ENCODE assay signal across 14 cellular contexts in genomic region chr14:63764620-63765139, GRCh38. TPM values are rescaled to one million over a fixed set of nuclear protein-coding genes. Genes with fewer than 3 reads are reported as not detected.
A peak's percentile ranks its signal among the peaks of the same experiment; 100 is the strongest.
DNase-seq lines count a peak whose midpoint lies in the region; ATAC-seq, FAIRE-seq and TF ChIP-seq lines count a peak whose summit lies in the region.
"Had no signal": no experiment of that assay in that cellular context is flagged by ENCODE, and none has a peak within 500 bp of the region (broad histone marks: within the 10 kb centered on the region; RNA-seq: fewer than 3 reads in every experiment).

No MANE protein-coding gene starts in this region.

- H3K79me1 ChIP-seq in H9 (ENCODE audit: insufficient read depth, low read depth, low read length, poor library complexity, severe bottlenecking) (no peaks in the 10 kb centered on the region), IMR-90 (ENCODE audit: low read depth in 1 of 2, low read length in 2 of 2) (no peaks in the 10 kb centered on the region)

- no peak overlapping the region for H2AK9ac ChIP-seq in IMR-90 (replicated peaks; ENCODE audit: low read depth, low read length, poor library complexity)

- H3K27me3 ChIP-seq in H9 (ENCODE audit: insufficient read depth, low read length): no peaks in the 10 kb centered on the region
- H3K27me3 ChIP-seq in IMR-90 (ENCODE audit: control insufficient read depth, insufficient read depth, low read length): no peaks in the 10 kb centered on the region; the same call in 1 of the 2 replicates
- H3K27me3 ChIP-seq in small intestine (ENCODE audit: control insufficient read depth in 2 of 2, insufficient read depth in 2 of 2, low read length in 2 of 2): no peaks in the 10 kb centered on the region
- H3K27me3 ChIP-seq: BLaER1 treated with 17β-estradiol and CSF1 and Interleukin-3, amounts not matched to agents 10 nM and 100 nM had no signal

- no peaks in the 10 kb centered on the region; a peak in 1 of 7 replicates for H3K36me3 Mint-ChIP-seq in H9 (ENCODE audit: insufficient read depth in 1 of 3, low read depth in 3 of 3)
- H3K36me3 Mint-ChIP-seq in nephron progenitor cell (ENCODE audit: low read depth): no peaks in the 10 kb centered on the region
- H3K36me3 Mint-ChIP-seq in stimulated activated memory B cell treated with anti-CD40 and anti-IgM and Interleukin-4, amounts not matched to agents 10 μg/mL and 1 μg/mL and 100 μg/mL, for 72 hours: no peaks in the 10 kb centered on the region
- H3K36me3 Mint-ChIP-seq: CD8-positive, alpha-beta T cell had no signal

- H3K23ac ChIP-seq in H9 (ENCODE audit: insufficient read length, low read depth, low read length) (no peak overlapping the region), IMR-90 (ENCODE audit: low read depth, low read length) (no peak overlapping the region)

- H3K4me1 ChIP-seq in H9 (ENCODE audit: insufficient read depth, low read length) (no peaks in the 10 kb centered on the region), IMR-90 (ENCODE audit: control insufficient read depth, insufficient read depth, low read length) (no peaks in the 10 kb centered on the region), small intestine (ENCODE audit: control insufficient read depth in 2 of 2, insufficient read depth in 1 of 2, low read depth in 1 of 2, low read length in 1 of 2) (no peaks in the 10 kb centered on the region)

- H3K4me2 ChIP-seq in H9 (ENCODE audit: insufficient read depth, insufficient read length, low read length) (no peak overlapping the region), IMR-90 (ENCODE audit: low read depth, low read length) (no peak overlapping the region)
- H3K4me2 ChIP-seq: BLaER1 treated with 17β-estradiol and CSF1 and Interleukin-3, amounts not matched to agents 10 nM and 100 nM had no signal

- H2BK15ac ChIP-seq in H9 (ENCODE audit: low read depth, low read length) (no peak overlapping the region), IMR-90 (ENCODE audit: low read depth, low read length) (no peak overlapping the region)

- no peak for TF ChIP-seq POLR2A in IMR-90 (IDR thresholded peaks at IDR 0.05; ENCODE audit: low read depth, low read length)

- H2BK5ac ChIP-seq in H9 (ENCODE audit: insufficient read length, low read length): no peak overlapping the region
- no peak overlapping the region for H2BK5ac ChIP-seq in IMR-90 (ENCODE audit: low read depth, low read length, poor library complexity, severe bottlenecking)

- H3K14ac ChIP-seq in H9 (ENCODE audit: insufficient read depth, low read length): no peak overlapping the region
- no peak overlapping the region for H3K14ac ChIP-seq in IMR-90 (replicated peaks; ENCODE audit: low read depth, low read length)

- H3K27me3 Mint-ChIP-seq in H9 (ENCODE audit: low read depth) (no peaks in the 10 kb centered on the region), nephron progenitor cell (ENCODE audit: low read depth, poor library complexity) (peaks cover 3% of the 10 kb centered on the region)
- no peaks in the 10 kb centered on the region for H3K27me3 Mint-ChIP-seq in stimulated activated memory B cell treated with anti-CD40 and anti-IgM and Interleukin-4, amounts not matched to agents 10 μg/mL and 1 μg/mL and 100 μg/mL, for 72 hours
- H3K27me3 Mint-ChIP-seq: B cell had no signal

- peak overlapping the region; percentile 14 to 34 (median 32); a peak in 1 of 7 replicates for H3K27ac Mint-ChIP-seq in H9
- peak overlapping the region; percentile 39 for H3K27ac Mint-ChIP-seq in nephron progenitor cell
- peak overlapping the region; percentile 7 for H3K27ac Mint-ChIP-seq in stimulated activated memory B cell treated with anti-CD40 and anti-IgM and Interleukin-4, amounts not matched to agents 10 μg/mL and 1 μg/mL and 100 μg/mL, for 72 hours
- H3K27ac Mint-ChIP-seq: B cell; CD8-positive, alpha-beta T cell had no signal

- no peak overlapping the region for H3T11ph ChIP-seq in H9 (ENCODE audit: low read length)

- no CpG with 5 or more reads among the region's 6 CpGs for WGBS in H9 (ENCODE audit: extremely low coverage, insufficient read length, low lambda C conversion rate)
- WGBS in IMR-90 (ENCODE audit: extremely low coverage in 2 of 2, insufficient read length in 1 of 2), 2 experiments: no CpG with 5 or more reads among the region's 6 CpGs
- 90 to 93% (median 92%) methylated on average over 6 of the region's 6 CpGs for WGBS in small intestine, 3 donors

- H3K4me3 ChIP-seq in IMR-90 (ENCODE audit: insufficient read depth, low read depth, low read length): no peak overlapping the region
- no peak overlapping the region for H3K4me3 ChIP-seq in small intestine (ENCODE audit: low read depth in 1 of 2, low read length in 2 of 2)
- H3K4me3 ChIP-seq: BLaER1 treated with 17β-estradiol and CSF1 and Interleukin-3, amounts not matched to agents 10 nM and 100 nM had no signal

- H3K9me1 ChIP-seq in IMR-90 (ENCODE audit: insufficient read depth, low read length): no peaks in the 10 kb centered on the region

- H4K8ac ChIP-seq in H9 (replicated peaks; ENCODE audit: insufficient read length, low read depth, low read length) (no peak overlapping the region), IMR-90 (ENCODE audit: low read depth in 2 of 2, low read length in 2 of 2) (no peak overlapping the region)

- FAIRE-seq in small intestine (lab: Jason Lieb, UNC): no peak
- FAIRE-seq: G401.6, GM12891, GM19239 had no signal

- H3K18ac ChIP-seq in H9 (ENCODE audit: insufficient read length, low read depth, low read length) (no peak overlapping the region), IMR-90 (ENCODE audit: low read depth, low read length) (no peak overlapping the region)

- H2AFZ ChIP-seq in H9 (ENCODE audit: low read length): no peak overlapping the region
- H2AFZ ChIP-seq in IMR-90 (replicated peaks; ENCODE audit: low read length, poor library complexity): peak overlapping the region; percentile 4

- H2BK12ac ChIP-seq in H9 (ENCODE audit: insufficient read length, low read depth, low read length): no peak overlapping the region

- H4K5ac ChIP-seq in H9 (ENCODE audit: insufficient read length, low read depth, low read length): no peak overlapping the region
- no peak overlapping the region for H4K5ac ChIP-seq in IMR-90 (ENCODE audit: low read depth, low read length)

- no peaks in the 10 kb centered on the region for H3K23me2 ChIP-seq in H9 (ENCODE audit: insufficient read length, low read depth, low read length, poor library complexity, severe bottlenecking)

- H3K79me2 ChIP-seq in H9 (ENCODE audit: insufficient read depth, low read length): no peaks in the 10 kb centered on the region

- H4K20me1 ChIP-seq in H9 (ENCODE audit: control insufficient read depth, insufficient read depth, insufficient read length) (no peaks in the 10 kb centered on the region), IMR-90 (ENCODE audit: insufficient read depth, low read length) (no peaks in the 10 kb centered on the region)
- H4K20me1 ChIP-seq: BLaER1 treated with 17β-estradiol and CSF1 and Interleukin-3, amounts not matched to agents 10 nM and 100 nM had no signal

- H3K56ac ChIP-seq in H9 (ENCODE audit: insufficient read length, low read depth, low read length): no peak overlapping the region
- no peak overlapping the region for H3K56ac ChIP-seq in IMR-90 (ENCODE audit: extremely low read depth, insufficient read depth, low read length)

- H3K4ac ChIP-seq in H9 (ENCODE audit: low read depth, low read length) (no peak overlapping the region), IMR-90 (ENCODE audit: low read depth, low read length) (no peak overlapping the region)

- DNase-seq in H9 (no peak), IMR-90 (no peak), nephron progenitor cell (no peak), NCI-H2029 treated with DMSO at 0.1 percent for 48 hours (lab: John Stamatoyannopoulos, UW) (no peak), small intestine (no peak)
- DNase-seq: Calu3; CD8-positive, alpha-beta T cell had no signal

- H2BK20ac ChIP-seq in H9 (ENCODE audit: low read depth, low read length, poor library complexity, severe bottlenecking) (no peak overlapping the region), IMR-90 (ENCODE audit: low read depth, low read length) (no peak overlapping the region)

- H3K27ac ChIP-seq in H9 (ENCODE audit: insufficient read length, low read depth, low read length) (no peak overlapping the region), IMR-90 (ENCODE audit: insufficient read depth, low read length) (no peak overlapping the region), small intestine (ENCODE audit: low read depth in 1 of 2, low read length in 1 of 2) (no peak overlapping the region)
- H3K27ac ChIP-seq: BLaER1 treated with 17β-estradiol and CSF1 and Interleukin-3, amounts not matched to agents 10 nM and 100 nM; HL-60 had no signal

- no peak for TF ChIP-seq RAD21 in IMR-90 (IDR thresholded peaks at IDR 0.05; ENCODE audit: low read length)

- H3K9me3 ChIP-seq in H9 (ENCODE audit: control insufficient read depth, low read depth, low read length) (no peaks in the 10 kb centered on the region), IMR-90 (ENCODE audit: control insufficient read depth, insufficient read depth, low read length) (no peaks in the 10 kb centered on the region), small intestine (ENCODE audit: control insufficient read depth, low read depth) (no peaks in the 10 kb centered on the region)
- H3K9me3 ChIP-seq: BLaER1 treated with 17β-estradiol and CSF1 and Interleukin-3, amounts not matched to agents 10 nM and 100 nM had no signal

- no peak overlapping the region for H4K91ac ChIP-seq in H9 (ENCODE audit: insufficient read length, low read depth, low read length)
- no peak overlapping the region for H4K91ac ChIP-seq in IMR-90 (ENCODE audit: insufficient read depth, low read depth, low read length)

- H3K4me1 Mint-ChIP-seq in H9: peaks cover 5% of the 10 kb centered on the region in 2 experiments
- H3K4me1 Mint-ChIP-seq in nephron progenitor cell: peaks cover 11% of the 10 kb centered on the region
- H3K4me1 Mint-ChIP-seq in stimulated activated memory B cell treated with anti-CD40 and anti-IgM and Interleukin-4, amounts not matched to agents 10 μg/mL and 1 μg/mL and 100 μg/mL, for 72 hours: peaks cover 19% of the 10 kb centered on the region

- no peak overlapping the region for H2BK120ac ChIP-seq in H9 (ENCODE audit: low read depth, low read length, poor library complexity, severe bottlenecking)
- no peak overlapping the region for H2BK120ac ChIP-seq in IMR-90 (ENCODE audit: low read depth, low read length)

- POLR2A ChIA-PET in IMR-90 (lab: Charles Lee; ENCODE audit: unreplicated experiment): no interaction called here

- TF ChIP-seq CTCF in H9 (conservative IDR thresholded peaks at IDR 0.05) (no peak), IMR-90 (conservative IDR thresholded peaks at IDR 0.05; ENCODE audit: low read depth, low read length) (no peak), nephron progenitor cell (IDR thresholded peaks at IDR 0.05) (no peak)

- in situ Hi-C loops in IMR-90 (cut with MboI; ENCODE audit: low sequenced_read_pairs): loop anchor here (25.0 kb wide), 1 partner anchor 377 kb away; no protein-coding TSS in a partner anchor

- H2AK5ac ChIP-seq in H9 (ENCODE audit: insufficient read length, low read length): no peak overlapping the region
- H2AK5ac ChIP-seq in IMR-90 (ENCODE audit: low read depth, low read length): no peak overlapping the region

- BruUV-seq in IMR-90 (replicated peaks; lab: Mats Ljungman, UMichigan): no TSS peak

- H3K4me3 Mint-ChIP-seq in H9 (no peak overlapping the region), nephron progenitor cell (no peak overlapping the region)
- H3K4me3 Mint-ChIP-seq in stimulated activated memory B cell treated with anti-CD40 and anti-IgM and Interleukin-4, amounts not matched to agents 10 μg/mL and 1 μg/mL and 100 μg/mL, for 72 hours: no peak overlapping the region
- H3K4me3 Mint-ChIP-seq: B cell; CD8-positive, alpha-beta T cell had no signal

- H3K9ac ChIP-seq in H9 (ENCODE audit: extremely low read depth, insufficient read length, low read length) (no peak overlapping the region), IMR-90 (ENCODE audit: low read depth, low read length) (no peak overlapping the region)
- H3K9ac ChIP-seq: BLaER1 treated with 17β-estradiol and CSF1 and Interleukin-3, amounts not matched to agents 10 nM and 100 nM had no signal

- CTCF ChIA-PET in IMR-90 (lab: Yijun Ruan, JAX): no interaction called here

- no peaks in the 10 kb centered on the region for H3K36me3 ChIP-seq in IMR-90 (ENCODE audit: control insufficient read depth, insufficient read depth, low read length)
- no peaks in the 10 kb centered on the region for H3K36me3 ChIP-seq in small intestine (ENCODE audit: control insufficient read depth in 2 of 2, insufficient read depth in 2 of 2, low read length in 2 of 2)
- H3K36me3 ChIP-seq: BLaER1 treated with 17β-estradiol and CSF1 and Interleukin-3, amounts not matched to agents 10 nM and 100 nM had no signal

- ATAC-seq in IMR-90 (ENCODE audit: low read depth): no peak
- ATAC-seq in stimulated activated memory B cell treated with anti-CD40 and anti-IgM and Interleukin-4, amounts not matched to agents 10 μg/mL and 1 μg/mL and 100 μg/mL, for 72 hours: no peak
- ATAC-seq: CD8-positive, alpha-beta T cell had no signal

- dilution Hi-C loops in IMR-90 (cut with HindIII; ENCODE audit: low sequenced_read_pairs, unreplicated experiment): no loop called here

- H3K9me3 Mint-ChIP-seq in H9 (no peaks in the 10 kb centered on the region), nephron progenitor cell (peaks cover 4% of the 10 kb centered on the region)
- H3K9me3 Mint-ChIP-seq in stimulated activated memory B cell treated with anti-CD40 and anti-IgM and Interleukin-4, amounts not matched to agents 10 μg/mL and 1 μg/mL and 100 μg/mL, for 72 hours: no peaks in the 10 kb centered on the region
- H3K9me3 Mint-ChIP-seq: CD8-positive, alpha-beta T cell had no signal

- intact Hi-C loops in IMR-90 (cut with micrococcal nuclease): loop anchor here (10.0 kb wide), 1 partner anchor 1600 kb away; no protein-coding TSS in a partner anchor

RNA-seq across cellular contexts. Expression of gene SGPP1, which starts 36.8 kb away (rescaled TPM):
- total RNA-seq in H9 (2021) (5.5 and 5.8 TPM in 2 replicates), IMR-90 (2012; rRNA removed) (11.1 and 23.1 TPM in 2 replicates)
- polyA plus RNA-seq in IMR-90 (2012; rRNA removed) (7.9 and 8.6 TPM in 2 replicates), small intestine (1 to 10 TPM; 3.2 to 7.8 (median 4.7) TPM)
- polyA plus RNA-seq in IMR-90 (2012; cell fraction: cytosol; rRNA removed): 2.7 and 6.1 TPM in 2 replicates
- 2.8 and 2.9 TPM in 2 replicates for polyA plus RNA-seq in IMR-90 (2012; cell fraction: nucleus; rRNA removed; ENCODE audit: low replicate concordance)
